Comparison of ENCODE assay signal across 16 cellular contexts in the genomic region with DNA sequence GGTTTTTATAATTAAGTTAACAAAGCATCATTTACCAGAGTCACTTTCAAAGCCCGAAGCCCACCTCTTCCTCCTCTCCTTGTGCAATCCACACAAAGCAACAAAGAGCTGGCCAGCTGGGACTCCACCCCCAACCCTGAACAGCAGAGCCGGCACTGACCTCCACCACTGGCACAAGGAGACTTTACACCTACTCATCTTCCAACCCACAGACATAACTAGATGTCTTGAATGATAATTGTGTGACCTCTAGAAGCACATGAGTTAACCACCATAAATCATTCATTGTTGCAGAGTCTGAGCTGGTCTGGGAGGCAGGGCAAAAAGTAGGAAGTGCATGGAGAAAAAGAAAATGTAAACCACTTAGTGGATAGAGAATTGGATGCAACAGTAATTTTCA.
DNase-seq lines count a peak whose midpoint lies in the region; ATAC-seq and TF ChIP-seq lines count a peak whose summit lies in the region.
"Had no signal": no experiment of that assay in that cellular context is flagged by ENCODE, and none has a peak within 500 bp of the region (broad histone marks: within the 10 kb centered on the region; RNA-seq: fewer than 3 reads in every experiment).

No MANE protein-coding gene starts in this region.

- peak overlapping the region; percentile 76 for H3K27ac Mint-ChIP-seq in neural crest cell (ENCODE audit: unreplicated experiment)
- H3K27ac Mint-ChIP-seq in endothelial cell (ENCODE audit: unreplicated experiment) = no peak overlapping the region
- H3K27ac Mint-ChIP-seq: activated CD4-positive, alpha-beta T cell treated with anti-CD3 and anti-CD28 coated beads, Interleukin-2, amount 10 ng/mL, durations not matched to agents 7 days and 5 days had no signal

- DNase-seq in HT1080 (ENCODE audit: low read depth) (peak; percentile 44), NOMO-1 treated with dmso at 0.1 percent for 144 hours (lab: John Stamatoyannopoulos, UW; ENCODE audit: unreplicated experiment) (peak; percentile 34), foreskin melanocyte (peak; percentile 81), neural crest cell (ENCODE audit: low read depth, low spot score) (peak; percentile 36), endothelial cell (ENCODE audit: low spot score) (no peak), Ammon's horn (ENCODE audit: low spot score) (no peak)
- DNase-seq: activated CD4-positive, alpha-beta T cell treated with anti-CD3 and anti-CD28 coated beads, Interleukin-2, amount 10 ng/mL, durations not matched to agents 7 days and 5 days; activated T-cell treated with anti-CD3 and anti-CD28 coated beads, Interleukin-2, amount 50 U/mL, for 1 hour; cerebellar nuclear complex; left ventricle myocardium superior; NCI-H524 treated with DMSO at 0.1 percent for 48 hours; SHP77; stimulated activated naive CD4-positive, alpha-beta T cell treated with Interleukin-2 at 50 U/mL for 16 hours had no signal

- H3K27me3 Mint-ChIP-seq in neural crest cell (ENCODE audit: low read depth) (no peaks in the 10 kb centered on the region), endothelial cell (ENCODE audit: unreplicated experiment) (no peaks in the 10 kb centered on the region)

- H3K36me3 Mint-ChIP-seq in neural crest cell (ENCODE audit: low read depth) (peaks cover 6% of the 10 kb centered on the region), endothelial cell (ENCODE audit: low read depth, unreplicated experiment) (no peaks in the 10 kb centered on the region)

- H3K4me1 Mint-ChIP-seq in neural crest cell (peaks cover 58% of the 10 kb centered on the region), endothelial cell (ENCODE audit: unreplicated experiment) (no peaks in the 10 kb centered on the region)
- H3K4me1 Mint-ChIP-seq: activated CD4-positive, alpha-beta T cell treated with anti-CD3 and anti-CD28 coated beads, Interleukin-2, amount 10 ng/mL, durations not matched to agents 7 days and 5 days had no signal

- no peak for TF ChIP-seq POLR2A in GM18505 (IDR thresholded peaks at IDR 0.05; ENCODE audit: borderline replicate concordance, extremely low read depth, insufficient read depth, insufficient read length)

- no peak for ATAC-seq in HG03460 (IDR thresholded peaks at IDR 0.05; ENCODE audit: unreplicated experiment)
- ATAC-seq in GM18505 (IDR thresholded peaks at IDR 0.05; ENCODE audit: unreplicated experiment) = no peak
- ATAC-seq: GM12878, left ventricle myocardium superior had no signal

- H3K4me3 Mint-ChIP-seq in neural crest cell (peak overlapping the region; percentile 24), endothelial cell (ENCODE audit: unreplicated experiment) (no peak overlapping the region)
- H3K4me3 Mint-ChIP-seq: activated CD4-positive, alpha-beta T cell treated with anti-CD3 and anti-CD28 coated beads, Interleukin-2, amount 10 ng/mL, durations not matched to agents 7 days and 5 days had no signal

- H3K9me3 Mint-ChIP-seq in neural crest cell (no peaks in the 10 kb centered on the region), endothelial cell (ENCODE audit: unreplicated experiment) (no peaks in the 10 kb centered on the region)
- H3K9me3 Mint-ChIP-seq: activated CD4-positive, alpha-beta T cell treated with anti-CD3 and anti-CD28 coated beads, Interleukin-2, amount 10 ng/mL, durations not matched to agents 7 days and 5 days had no signal

- TF ChIP-seq CTCF in neural crest cell (conservative IDR thresholded peaks at IDR 0.05) = no peak
- TF ChIP-seq CTCF in endothelial cell (IDR thresholded peaks at IDR 0.05; ENCODE audit: unreplicated experiment) = no peak

Comparison
In these comparisons a context has a peak if more than half of its experiments do, and no peak if none do; other contexts are left out.
1. DNase-seq: peak in HT1080 (single experiment), NOMO-1 treated with dmso at 0.1 percent for 144 hours (single experiment), foreskin melanocyte (single experiment) and neural crest cell (single experiment); none in endothelial cell (single experiment) and Ammon's horn (single experiment).